In genomic region chr17:42803074-42803883, GRCh38 we compare ENCODE assay signal across 25 cellular contexts. TPM values are rescaled to one million over a fixed set of nuclear protein-coding genes. Genes with fewer than 3 reads are reported as not detected.
DNase-seq lines count a peak whose midpoint lies in the region; ATAC-seq, FAIRE-seq and TF ChIP-seq lines count a peak whose summit lies in the region.
"Had no signal": no experiment of that assay in that cellular context is flagged by ENCODE, and none has a peak within 500 bp of the region (broad histone marks: within the 10 kb centered on the region; RNA-seq: fewer than 3 reads in every experiment).

No MANE protein-coding gene starts in this region.

- H3K9me3 Mint-ChIP-seq in nephron progenitor cell: peaks cover 5% of the 10 kb centered on the region
- H3K9me3 Mint-ChIP-seq: CD8-positive, alpha-beta memory T cell; IgD-negative memory B cell had no signal

- DNase-seq in A549 (ENCODE audit: low read depth in 1 of 2, low spot score in 1 of 2): peak in 1 of 2 experiments; percentile 66
- peak; percentile 78 for DNase-seq in MG63
- DNase-seq in colonic mucosa: no peak
- peak; percentile 16 for DNase-seq in nephron progenitor cell
- no peak for DNase-seq in foreskin melanocyte
- DNase-seq in SHP77 treated with DMSO at 0.1 percent for 48 hours (lab: John Stamatoyannopoulos, UW): no peak
- DNase-seq in OCI-M2 (lab: John Stamatoyannopoulos, UW; ENCODE audit: unreplicated experiment): no peak
- DNase-seq: activated CD4-positive, CD25-positive, alpha-beta regulatory T cell treated with anti-CD3 and anti-CD28 coated beads, Interleukin-2, amount 50 U/mL, for 72 hours; activated effector memory CD4-positive, alpha-beta T cell treated with Interleukin-2 at 50 U/mL for 16 hours; CD8-positive, alpha-beta memory T cell; DND-41; GOT3; left lung; MV-4-11; NCI-H2029; NCI-H526; PC-9; stimulated activated CD4-positive, alpha-beta T cell treated with anti-CD3 and anti-CD28 coated beads, Interleukin-2, amount 100 ng/mL, for 24 hours; T-helper 9 cell had no signal

- H3K9me3 ChIP-seq in A549 (no peaks in the 10 kb centered on the region), MG63 (no peaks in the 10 kb centered on the region), colonic mucosa (no peaks in the 10 kb centered on the region)
- H3K9me3 ChIP-seq: gastroesophageal sphincter, left lung had no signal

- H3K27ac Mint-ChIP-seq in nephron progenitor cell: peak overlapping the region; percentile 99
- H3K27ac Mint-ChIP-seq: IgD-negative memory B cell had no signal

- FAIRE-seq in A549 (lab: Jason Lieb, UNC): no peak
- FAIRE-seq: endometrium had no signal

- H3K4me3 Mint-ChIP-seq in nephron progenitor cell: peak overlapping the region; percentile 63
- H3K4me3 Mint-ChIP-seq: CD8-positive, alpha-beta memory T cell; IgD-negative memory B cell had no signal

- no peak for TF ChIP-seq RAD21 in A549 (conservative IDR thresholded peaks at IDR 0.05 in 1 of 2, IDR thresholded peaks at IDR 0.05 in 1 of 2)

- H3K4me2 ChIP-seq in A549: peak overlapping the region; percentile 52
- H3K4me2 ChIP-seq: PC-9 had no signal

- TF ChIP-seq EP300 in A549 (IDR thresholded peaks at IDR 0.05): peak in 1 of 2 experiments; percentile 63; a peak in 1 of 5 replicates

- H3K27me3 ChIP-seq in MG63: 0 out of 2 replicates have a peak, but pooled peaks cover 3% of the 10 kb centered on the region
- H3K27me3 ChIP-seq in colonic mucosa: no peaks in the 10 kb centered on the region
- H3K27me3 ChIP-seq: gastroesophageal sphincter, left lung had no signal

- H3K36me3 ChIP-seq in MG63: no peaks in the 10 kb centered on the region; the same call in 1 of the 2 replicates
- H3K36me3 ChIP-seq in colonic mucosa: no peaks in the 10 kb centered on the region
- H3K36me3 ChIP-seq: gastroesophageal sphincter, left lung had no signal

- H3K4me1 ChIP-seq in A549 (peaks cover 39% of the 10 kb centered on the region), colonic mucosa (peaks cover 5% of the 10 kb centered on the region)

- no peak overlapping the region for H3K4me3 ChIP-seq in A549
- H3K4me3 ChIP-seq in MG63: no peak overlapping the region
- H3K4me3 ChIP-seq in colonic mucosa: no peak overlapping the region
- H3K4me3 ChIP-seq: gastroesophageal sphincter, left lung, PC-9, SK-N-MC had no signal

- peaks cover 55% of the 10 kb centered on the region for H3K4me1 Mint-ChIP-seq in nephron progenitor cell

- intact Hi-C loops in colonic mucosa (cut with DNase I): no loop called here

- H3K27ac ChIP-seq in A549 (peak overlapping the region; percentile 55 to 70; a peak in 5 of 6 replicates), colonic mucosa (peak overlapping the region; percentile 68)
- H3K27ac ChIP-seq: left lung, PC-9, SK-N-MC had no signal

- WGBS in A549 (ENCODE audit: missing lambda C conversion rate): 33% methylated on average over 2 of the region's 2 CpGs

- H3K27me3 Mint-ChIP-seq in nephron progenitor cell (ENCODE audit: low read depth, poor library complexity): peaks cover 19% of the 10 kb centered on the region
- H3K27me3 Mint-ChIP-seq: IgD-negative memory B cell had no signal

- TF ChIP-seq CTCF in A549 (IDR thresholded peaks at IDR 0.05) (no peak), colonic mucosa (IDR thresholded peaks at IDR 0.05) (no peak), nephron progenitor cell (IDR thresholded peaks at IDR 0.05) (no peak)

- POLR2A ChIA-PET in A549 (lab: Yijun Ruan, JAX): interaction anchor here (0.5 to 2.5 kb wide), 2 partner anchors 21 to 36 kb away, joined by 4 to 14 read pairs; partner anchors contain the start of gene BECN1

- CTCF ChIA-PET in A549 (lab: Yijun Ruan, JAX): interaction anchor here (1.0 to 24.6 kb wide), 9 partner anchors 8 to 134 kb away, joined by 3 to 336 read pairs (median 6); partner anchors contain the start of genes BECN1, RAMP2 and VPS25

- H3K36me3 Mint-ChIP-seq in nephron progenitor cell (ENCODE audit: low read depth): peaks cover 6% of the 10 kb centered on the region

- ATAC-seq in A549 (peak; percentile 3 to 10; a peak in 3 of 6 replicates), HG03196 (IDR thresholded peaks at IDR 0.05; ENCODE audit: unreplicated experiment) (no peak)
- ATAC-seq: gastroesophageal sphincter, left lung, sciatic nerve had no signal

- no peak for TF ChIP-seq POLR2A in A549 (IDR thresholded peaks at IDR 0.05; ENCODE audit: low read length)

- H3K9ac ChIP-seq in colonic mucosa (ENCODE audit: low read depth in 2 of 2, low read length in 2 of 2): peak overlapping the region in 1 of 2 donors; percentile 42

TF ChIP-seq in A549, 52 proteins besides CTCF, POLR2A, EP300 and RAD21:
- peak; percentile 52 for TF ChIP-seq GATA3 (IDR thresholded peaks at IDR 0.05; ENCODE audit: borderline replicate concordance)
- peak in 1 of 2 experiments; percentile 73; a peak in 2 of 5 replicates for TF ChIP-seq JUN (IDR thresholded peaks at IDR 0.05)
- TF ChIP-seq ELK1 (IDR thresholded peaks at IDR 0.05; ENCODE audit: low read depth, low read length): no peak
- no peak for TF ChIP-seq PBX3 (IDR thresholded peaks at IDR 0.05)

RNA-seq across cellular contexts. Expression of gene CNTD1, which starts 4.6 kb away (rescaled TPM):
- 0.06 and 0.07 TPM in 2 replicates for polyA plus RNA-seq in A549 (2011; rRNA removed)
- 0.04 TPM in 2 replicates for polyA plus RNA-seq in A549 (2012; cell fraction: cytosol; rRNA removed)
- not detected in 2 replicates for polyA plus RNA-seq in A549 (2012; cell fraction: nucleus; rRNA removed)
- 0.10 to 0.47 TPM (median 0.17 TPM) in 3 replicates for polyA plus RNA-seq in A549 (2017; fragmentation: RNase III; extraction: RNeasy Plus Mini Kit Qiagen cat#74134 plus additional on column Dnase treatment)
- not detected in 2 replicates for polyA minus RNA-seq in A549 (2011; rRNA and poly(A)+ RNA removed)
- not detected in 2 replicates for total RNA-seq in MG63 (2014; rRNA removed; shearing (Covaris generic); ENCODE audit: low replicate concordance)
- under 1 TPM in 1 of 2 donors, not detected in 1; 0.61 TPM for total RNA-seq in colonic mucosa
- total RNA-seq: CD8-positive, alpha-beta memory T cell; PC-9 had no signal

RNA-seq across cellular contexts. Expression of gene COA3, which starts 4.8 kb away (rescaled TPM):
- polyA plus RNA-seq in A549 (2011; rRNA removed) (126 and 170 TPM in 2 replicates), A549 (2017; fragmentation: RNase III; extraction: RNeasy Plus Mini Kit Qiagen cat#74134 plus additional on column Dnase treatment) (127 to 131 TPM (median 130 TPM) in 3 replicates)
- 183 and 191 TPM in 2 replicates for polyA plus RNA-seq in A549 (2012; cell fraction: cytosol; rRNA removed)
- 85.4 and 99.0 TPM in 2 replicates for polyA plus RNA-seq in A549 (2012; cell fraction: nucleus; rRNA removed)
- 76.1 and 85.5 TPM in 2 replicates for polyA minus RNA-seq in A549 (2011; rRNA and poly(A)+ RNA removed)
- total RNA-seq in MG63 (2014; rRNA removed; shearing (Covaris generic); ENCODE audit: low replicate concordance): 65.1 and 90.5 TPM in 2 replicates
- total RNA-seq in colonic mucosa: 100 to 1,000 TPM; 167 to 219 TPM

RNA-seq across cellular contexts. Expression of gene BECN1, which starts 20.8 kb away (rescaled TPM):
- polyA plus RNA-seq in A549 (2011; rRNA removed) (125 and 138 TPM in 2 replicates), A549 (2017; fragmentation: RNase III; extraction: RNeasy Plus Mini Kit Qiagen cat#74134 plus additional on column Dnase treatment) (98.9 to 103 TPM (median 99.8 TPM) in 3 replicates)
- 65.3 and 75.2 TPM in 2 replicates for polyA plus RNA-seq in A549 (2012; cell fraction: cytosol; rRNA removed)
- polyA plus RNA-seq in A549 (2012; cell fraction: nucleus; rRNA removed): 34.2 and 46.6 TPM in 2 replicates
- polyA minus RNA-seq in A549 (2011; rRNA and poly(A)+ RNA removed): 53.0 and 74.3 TPM in 2 replicates
- total RNA-seq in MG63 (2014; rRNA removed; shearing (Covaris generic); ENCODE audit: low replicate concordance): 85.0 and 209 TPM in 2 replicates
- total RNA-seq in colonic mucosa: 100 to 1,000 TPM; 118 to 145 TPM

RNA-seq across cellular contexts. Expression of gene WNK4, which starts 22.9 kb away (rescaled TPM):
- polyA plus RNA-seq in A549 (2011; rRNA removed): 1.1 and 1.6 TPM in 2 replicates
- polyA plus RNA-seq in A549 (2012; cell fraction: cytosol; rRNA removed): 1.2 TPM in 2 replicates
- polyA plus RNA-seq in A549 (2012; cell fraction: nucleus; rRNA removed): 8.6 and 9.8 TPM in 2 replicates
- polyA plus RNA-seq in A549 (2017; fragmentation: RNase III; extraction: RNeasy Plus Mini Kit Qiagen cat#74134 plus additional on column Dnase treatment): 1.3 to 1.5 TPM (median 1.5 TPM) in 3 replicates
- 1.3 and 1.4 TPM in 2 replicates for polyA minus RNA-seq in A549 (2011; rRNA and poly(A)+ RNA removed)
- total RNA-seq in MG63 (2014; rRNA removed; shearing (Covaris generic); ENCODE audit: low replicate concordance): not detected in 2 replicates
- 10 to 100 TPM; 32.6 to 54.6 TPM for total RNA-seq in colonic mucosa
- polyA plus RNA-seq: CD8-positive, alpha-beta memory T cell; IgD-negative memory B cell had no signal

RNA-seq across cellular contexts. Expression of gene PSME3, which starts 29.9 kb away (rescaled TPM):
- 220 and 257 TPM in 2 replicates for polyA plus RNA-seq in A549 (2011; rRNA removed)
- 154 and 183 TPM in 2 replicates for polyA plus RNA-seq in A549 (2012; cell fraction: cytosol; rRNA removed)
- polyA plus RNA-seq in A549 (2012; cell fraction: nucleus; rRNA removed): 73.7 and 94.4 TPM in 2 replicates
- polyA plus RNA-seq in A549 (2017; fragmentation: RNase III; extraction: RNeasy Plus Mini Kit Qiagen cat#74134 plus additional on column Dnase treatment): 214 to 241 TPM (median 223 TPM) in 3 replicates
- 86.9 and 88.4 TPM in 2 replicates for polyA minus RNA-seq in A549 (2011; rRNA and poly(A)+ RNA removed)
- total RNA-seq in MG63 (2014; rRNA removed; shearing (Covaris generic); ENCODE audit: low replicate concordance): 72.7 and 82.0 TPM in 2 replicates
- 100 to 1,000 TPM in 1 of 2 donors, 10 to 100 TPM in 1; 86.4 to 163 TPM for total RNA-seq in colonic mucosa

Comparison
In these comparisons a context has a peak if more than half of its experiments do, and no peak if none do; other contexts are left out.
1. DNase-seq: peak in MG63 (single experiment) and nephron progenitor cell (single experiment); none in colonic mucosa (single experiment), foreskin melanocyte (single experiment), SHP77 treated with DMSO at 0.1 percent for 48 hours (single experiment) and OCI-M2 (single experiment).